ENCODE assay signal across 1 cellular context in the genomic region with DNA sequence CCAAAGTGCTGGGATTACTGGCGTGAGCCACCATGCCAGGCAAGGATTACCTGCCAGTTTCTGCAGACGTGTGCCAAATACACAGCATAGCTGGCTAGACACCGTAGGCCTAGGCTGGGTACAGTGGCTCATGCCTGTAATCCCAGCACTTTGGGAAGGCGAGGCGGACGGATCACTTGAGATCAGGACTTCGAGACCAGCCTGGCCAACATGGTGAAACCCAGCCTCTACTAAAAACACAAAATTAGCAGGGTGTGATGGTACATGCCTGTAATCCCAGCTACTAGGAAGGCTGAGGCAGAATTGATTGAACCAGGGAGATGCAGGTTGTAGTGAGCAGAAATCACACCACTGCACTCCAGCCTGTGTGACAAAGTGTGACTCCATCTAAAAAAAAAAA.
TF ChIP-seq lines count a peak whose summit lies in the region.

No MANE protein-coding gene starts in this region.

TF ChIP-seq in liver, 16 proteins besides CTCF, POLR2A, EP300 and RAD21 (continued from another document):
- TF ChIP-seq REST (IDR thresholded peaks at IDR 0.05) (no peak), TAF1 (conservative IDR thresholded peaks at IDR 0.05) (no peak), FOXA2 (IDR thresholded peaks at IDR 0.05) (no peak), EGR1 (IDR thresholded peaks at IDR 0.05; ENCODE audit: low read depth in 2 of 2) (no peak), FOXA1 (IDR thresholded peaks at IDR 0.05) (no peak), GABPA (IDR thresholded peaks at IDR 0.05 in 1 of 2, conservative IDR thresholded peaks at IDR 0.05 in 1 of 2) (no peak), RXRA (IDR thresholded peaks at IDR 0.05) (no peak), HNF4A (conservative IDR thresholded peaks at IDR 0.05) (no peak)
- TF ChIP-seq, protein P1, sequence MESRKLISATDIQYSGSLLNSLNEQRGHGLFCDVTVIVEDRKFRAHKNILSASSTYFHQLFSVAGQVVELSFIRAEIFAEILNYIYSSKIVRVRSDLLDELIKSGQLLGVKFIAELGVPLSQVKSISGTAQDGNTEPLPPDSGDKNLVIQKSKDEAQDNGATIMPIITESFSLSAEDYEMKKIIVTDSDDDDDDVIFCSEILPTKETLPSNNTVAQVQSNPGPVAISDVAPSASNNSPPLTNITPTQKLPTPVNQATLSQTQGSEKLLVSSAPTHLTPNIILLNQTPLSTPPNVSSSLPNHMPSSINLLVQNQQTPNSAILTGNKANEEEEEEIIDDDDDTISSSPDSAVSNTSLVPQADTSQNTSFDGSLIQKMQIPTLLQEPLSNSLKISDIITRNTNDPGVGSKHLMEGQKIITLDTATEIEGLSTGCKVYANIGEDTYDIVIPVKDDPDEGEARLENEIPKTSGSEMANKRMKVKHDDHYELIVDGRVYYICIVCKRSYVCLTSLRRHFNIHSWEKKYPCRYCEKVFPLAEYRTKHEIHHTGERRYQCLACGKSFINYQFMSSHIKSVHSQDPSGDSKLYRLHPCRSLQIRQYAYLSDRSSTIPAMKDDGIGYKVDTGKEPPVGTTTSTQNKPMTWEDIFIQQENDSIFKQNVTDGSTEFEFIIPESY (IDR thresholded peaks at IDR 0.05), result no peak
- TF ChIP-seq, protein P2, sequence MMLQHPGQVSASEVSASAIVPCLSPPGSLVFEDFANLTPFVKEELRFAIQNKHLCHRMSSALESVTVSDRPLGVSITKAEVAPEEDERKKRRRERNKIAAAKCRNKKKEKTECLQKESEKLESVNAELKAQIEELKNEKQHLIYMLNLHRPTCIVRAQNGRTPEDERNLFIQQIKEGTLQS (IDR thresholded peaks at IDR 0.05), result no peak
